ENCODE assay signal across 8 cellular contexts in the genomic region with DNA sequence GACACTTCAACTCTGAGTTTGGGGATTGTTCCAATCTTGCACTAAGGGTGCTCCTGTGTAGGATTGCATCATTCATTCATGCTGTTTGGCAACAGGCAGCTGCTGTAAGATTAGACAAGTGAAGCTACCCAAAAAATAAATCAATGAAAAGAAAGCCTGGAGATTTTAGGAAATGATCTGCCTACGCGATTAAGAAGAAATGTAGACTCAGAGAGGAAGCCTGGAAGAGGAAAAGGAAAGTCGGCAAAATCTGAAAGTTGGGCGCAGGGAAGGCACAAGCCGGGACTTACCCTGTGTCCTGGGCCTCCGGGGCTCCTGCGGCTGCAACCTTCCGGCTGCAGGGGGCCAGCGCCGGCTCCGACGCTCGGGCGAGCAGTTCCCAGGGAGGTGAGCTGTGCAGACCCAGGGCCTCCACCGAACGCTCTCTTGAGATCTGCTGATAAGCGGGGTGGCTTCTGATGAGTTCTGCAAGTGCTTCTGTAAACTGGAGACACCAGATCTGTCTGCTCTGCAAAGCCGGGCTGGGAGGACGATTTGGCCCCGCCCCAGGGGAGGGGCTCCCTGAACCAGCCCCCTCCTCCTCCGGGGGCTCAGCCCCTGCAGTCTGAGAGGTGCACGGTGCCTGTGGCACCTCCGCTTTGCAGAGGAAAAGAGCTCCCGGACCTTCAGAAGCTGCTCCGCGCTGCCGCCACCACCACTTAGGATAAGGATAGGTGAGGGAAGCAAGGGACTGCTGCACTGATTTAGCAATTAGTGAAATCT. TPM values are rescaled to one million over a fixed set of nuclear protein-coding genes. Genes with fewer than 3 reads are reported as not detected.
DNase-seq lines count a peak whose midpoint lies in the region; ATAC-seq and TF ChIP-seq lines count a peak whose summit lies in the region.

No MANE protein-coding gene starts in this region.

- H3K27me3 ChIP-seq in GM23248 (replicated peaks; ENCODE audit: insufficient read depth): no peaks in the 10 kb centered on the region
- no peaks in the 10 kb centered on the region for H3K27me3 ChIP-seq in thymus (ENCODE audit: control insufficient read depth, insufficient read depth)

- 1 to 2% methylated on average over 24 to 26 of the region's 27 CpGs for WGBS in GM23248 (ENCODE audit: low coverage in 1 of 2, low lambda C conversion rate in 2 of 2, missing lambda C conversion rate in 2 of 2), 2 experiments
- WGBS in thymus: under 1% methylated on average over 27 of the region's 27 CpGs

- H3K9me2 ChIP-seq in GM23248 (ENCODE audit: insufficient read depth): no peaks in the 10 kb centered on the region

- TF ChIP-seq CTCF in omental fat pad (IDR thresholded peaks at IDR 0.05): no peak

- DNase-seq in GM23248 (peak; percentile 80), SHP77 treated with DMSO at 0.1 percent for 48 hours (lab: John Stamatoyannopoulos, UW) (peak; percentile 90), activated gamma-delta T cell (lab: John Stamatoyannopoulos, UW) (peak; percentile 41), germinal center (ENCODE audit: low spot score) (peak; percentile 83), omental fat pad (ENCODE audit: low spot score) (no peak)

- H3K4me3 ChIP-seq in GM23248 (peak overlapping the region; percentile 85), thymus (ENCODE audit: low read length) (peak overlapping the region; percentile 63)

- H3K9me3 ChIP-seq in ES-I3 (ENCODE audit: control insufficient read depth, insufficient read depth, low read length) (no peaks in the 10 kb centered on the region), GM23248 (ENCODE audit: low read depth) (no peaks in the 10 kb centered on the region), KOPT-K1 (ENCODE audit: insufficient read depth, low read length, poor library complexity, severe bottlenecking) (no peaks in the 10 kb centered on the region), thymus (ENCODE audit: control insufficient read depth) (no peaks in the 10 kb centered on the region)

- H4K20me1 ChIP-seq in GM23248 (ENCODE audit: insufficient read depth): no peaks in the 10 kb centered on the region

- peak overlapping the region; percentile 96 for H2AFZ ChIP-seq in GM23248

- H3K27ac ChIP-seq in GM23248: peak overlapping the region; percentile 39
- peak overlapping the region; percentile 73 for H3K27ac ChIP-seq in KOPT-K1 (ENCODE audit: low read depth, low read length, poor library complexity, severe bottlenecking)
- H3K27ac ChIP-seq in thymus (ENCODE audit: low read depth): peak overlapping the region; percentile 22

- ATAC-seq in omental fat pad (ENCODE audit: low FRiP score): peak; percentile 78

- H3K36me3 ChIP-seq in ES-I3 (ENCODE audit: insufficient read depth, low read length): peaks cover 6% of the 10 kb centered on the region; the same call in 1 of the 2 replicates
- H3K36me3 ChIP-seq in GM23248 (ENCODE audit: low read depth): no peaks in the 10 kb centered on the region; the same call in 1 of the 2 replicates
- H3K36me3 ChIP-seq in KOPT-K1 (ENCODE audit: insufficient read depth, low read length): peaks cover 39% of the 10 kb centered on the region
- H3K36me3 ChIP-seq in thymus (ENCODE audit: control insufficient read depth, insufficient read depth): peaks cover 3% of the 10 kb centered on the region

- in situ Hi-C loops in GM23248 (cut with MboI): no loop called here

- peak overlapping the region; percentile 99 for H3K9ac ChIP-seq in ES-I3 (ENCODE audit: low read depth, low read length)
- H3K9ac ChIP-seq in GM23248: peak overlapping the region; percentile 75

- H3K4me2 ChIP-seq in GM23248 (ENCODE audit: unreplicated experiment): peak overlapping the region; percentile 96

- H3K79me2 ChIP-seq in GM23248 (ENCODE audit: insufficient read depth): peaks cover 20% of the 10 kb centered on the region

- 0 out of 2 replicates have a peak, but pooled peaks cover 4% of the 10 kb centered on the region for H3F3A ChIP-seq in GM23248 (ENCODE audit: insufficient read depth)

- no peaks in the 10 kb centered on the region for H3K4me1 ChIP-seq in ES-I3 (ENCODE audit: insufficient read depth, low read length)
- H3K4me1 ChIP-seq in GM23248 (ENCODE audit: insufficient read depth): no peaks in the 10 kb centered on the region; the same call in 1 of the 2 replicates
- H3K4me1 ChIP-seq in thymus (ENCODE audit: control insufficient read depth, insufficient read depth, low read length): peaks cover 2% of the 10 kb centered on the region

RNA-seq across cellular contexts. Expression of a gene that starts 17.4 kb away (rescaled TPM):
- total RNA-seq in GM23248 (2014; rRNA removed; shearing (Covaris generic)): 62.5 and 68.6 TPM in 2 replicates
- polyA plus RNA-seq in GM23248 (2016; fragmentation: Nextera tagmentation; extraction: Ambion mirVana): 34.5 and 39.1 TPM in 2 replicates
- total RNA-seq in omental fat pad: 10 to 100 TPM in 3 of 4 donors, 1 to 10 TPM in 1; 6.8 to 12.5 (median 11.2) TPM
- 8.2 TPM for polyA plus RNA-seq in thymus

RNA-seq across cellular contexts. Expression of a gene that starts 17.7 kb away (rescaled TPM):
- total RNA-seq in GM23248 (2014; rRNA removed; shearing (Covaris generic)): 113 and 147 TPM in 2 replicates
- polyA plus RNA-seq in GM23248 (2016; fragmentation: Nextera tagmentation; extraction: Ambion mirVana): 137 and 148 TPM in 2 replicates
- 100 to 1,000 TPM in 2 of 4 donors, 10 to 100 TPM in 2; 68.9 to 150 (median 106) TPM for total RNA-seq in omental fat pad
- 198 TPM for polyA plus RNA-seq in thymus

RNA-seq across cellular contexts. Expression of a gene that starts 30.2 kb away (rescaled TPM):
- total RNA-seq in GM23248 (2014; rRNA removed; shearing (Covaris generic)): 186 and 206 TPM in 2 replicates
- polyA plus RNA-seq in GM23248 (2016; fragmentation: Nextera tagmentation; extraction: Ambion mirVana) (188 and 200 TPM in 2 replicates), thymus (98.7 TPM)
- 100 to 1,000 TPM in 3 of 4 donors, 10 to 100 TPM in 1; 87.8 to 136 (median 123) TPM for total RNA-seq in omental fat pad

RNA-seq across cellular contexts. Expression of a gene that starts 58.9 kb away (rescaled TPM):
- total RNA-seq in GM23248 (2014; rRNA removed; shearing (Covaris generic)): 0.32 and 1.3 TPM in 2 replicates
- polyA plus RNA-seq in GM23248 (2016; fragmentation: Nextera tagmentation; extraction: Ambion mirVana): 0.41 TPM in 1 of 2 replicates, not detected in the other
- 1 to 10 TPM in 1 of 4 donors, under 1 TPM in 3; 0.31 to 1.4 (median 0.80) TPM for total RNA-seq in omental fat pad
- polyA plus RNA-seq in thymus: 1.7 TPM

Comparison
In these comparisons a context has a peak if more than half of its experiments do, and no peak if none do; other contexts are left out.
1. H3K27ac ChIP-seq: peak in every context shown above with its lines; median percentile 73 in KOPT-K1; 39 in GM23248; 22 in thymus.